8 cellular contexts compared by ENCODE assay signal in the genomic region with DNA sequence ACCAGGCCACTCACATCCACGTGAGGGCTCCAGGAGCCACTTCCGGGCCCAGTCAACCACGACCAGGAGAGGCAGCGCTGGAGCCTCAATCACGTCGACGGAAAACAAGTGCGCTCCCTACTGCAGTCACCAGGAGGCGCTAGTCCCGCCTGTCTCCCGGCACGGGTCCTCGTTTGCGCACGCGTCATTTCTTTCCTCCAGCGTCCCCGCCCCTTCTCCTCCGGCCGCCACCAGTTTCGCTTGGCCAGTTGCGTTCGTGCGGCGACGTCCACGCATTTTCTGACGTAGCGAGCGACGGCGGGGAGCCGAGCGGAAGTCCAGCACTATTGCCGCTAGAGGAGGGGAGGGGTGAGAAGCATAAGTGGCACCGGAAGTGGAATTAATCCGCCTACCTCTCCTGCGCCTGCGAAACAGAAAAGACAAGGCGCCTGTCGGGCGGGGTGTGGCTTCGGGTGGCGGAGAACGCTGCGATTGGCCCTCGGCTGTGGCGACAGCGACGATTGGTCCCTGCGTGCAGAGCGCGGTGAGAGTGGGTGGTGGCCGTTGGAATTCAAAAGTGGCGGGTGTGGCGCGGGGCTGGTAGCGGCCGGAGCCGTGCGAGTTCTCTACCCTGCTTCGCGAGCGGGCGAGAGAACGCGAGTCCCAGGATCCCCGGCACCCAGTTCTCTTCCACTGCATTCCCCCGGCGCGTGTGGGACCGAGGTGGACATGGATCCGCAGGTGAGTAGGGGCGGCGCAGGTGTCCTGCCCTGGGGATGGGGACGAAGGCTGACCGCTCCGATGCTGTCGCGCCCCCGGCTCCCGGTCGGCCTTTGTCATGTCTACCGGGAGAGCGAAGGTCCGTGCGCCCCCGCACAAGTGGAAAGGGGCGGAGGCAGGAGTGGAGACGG. TPM values are rescaled to one million over a fixed set of nuclear protein-coding genes. Genes with fewer than 3 reads are reported as not detected.
DNase-seq lines count a peak whose midpoint lies in the region; ATAC-seq, FAIRE-seq and TF ChIP-seq lines count a peak whose summit lies in the region.

A gene with protein sequence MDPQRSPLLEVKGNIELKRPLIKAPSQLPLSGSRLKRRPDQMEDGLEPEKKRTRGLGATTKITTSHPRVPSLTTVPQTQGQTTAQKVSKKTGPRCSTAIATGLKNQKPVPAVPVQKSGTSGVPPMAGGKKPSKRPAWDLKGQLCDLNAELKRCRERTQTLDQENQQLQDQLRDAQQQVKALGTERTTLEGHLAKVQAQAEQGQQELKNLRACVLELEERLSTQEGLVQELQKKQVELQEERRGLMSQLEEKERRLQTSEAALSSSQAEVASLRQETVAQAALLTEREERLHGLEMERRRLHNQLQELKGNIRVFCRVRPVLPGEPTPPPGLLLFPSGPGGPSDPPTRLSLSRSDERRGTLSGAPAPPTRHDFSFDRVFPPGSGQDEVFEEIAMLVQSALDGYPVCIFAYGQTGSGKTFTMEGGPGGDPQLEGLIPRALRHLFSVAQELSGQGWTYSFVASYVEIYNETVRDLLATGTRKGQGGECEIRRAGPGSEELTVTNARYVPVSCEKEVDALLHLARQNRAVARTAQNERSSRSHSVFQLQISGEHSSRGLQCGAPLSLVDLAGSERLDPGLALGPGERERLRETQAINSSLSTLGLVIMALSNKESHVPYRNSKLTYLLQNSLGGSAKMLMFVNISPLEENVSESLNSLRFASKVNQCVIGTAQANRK (plus strand): TSS at position 546 of the 890 bp plus-strand sequence. CDS start 163 bp downstream, at position 709.

- no peaks in the 10 kb centered on the region for H3K9me3 ChIP-seq in BLaER1

- DNase-seq in GM19239 (ENCODE audit: insufficient read length, low spot score) (peak; percentile 90), NCI-H526 (lab: John Stamatoyannopoulos, UW) (peak; percentile 99), coronary artery (ENCODE audit: low spot score) (peak; percentile 100), left colon (peak; percentile 99)
- DNase-seq in activated CD4-positive, alpha-beta T cell treated with anti-CD3 and anti-CD28 coated beads, Interleukin-2, amount 10 ng/mL, durations not matched to agents 24 days and 14 days = peak; percentile 100
- peak; percentile 99 for DNase-seq in stimulated activated CD4-positive, alpha-beta T cell treated with anti-CD3 and anti-CD28 coated beads, Interleukin-2, amount 100 ng/mL, for 24 hours

- intact Hi-C loops in activated CD4-positive, alpha-beta T cell treated with anti-CD3 and anti-CD28 coated beads, Interleukin-2, amount 10 ng/mL, durations not matched to agents 24 days and 14 days (cut with micrococcal nuclease) = loop anchor here (1.0 kb wide), 6 partner anchors 19 to 230 kb away; partner anchors contain the start of genes ITPR3, TAPBP and ZBTB9
- intact Hi-C loops in left colon (cut with DNase I, micrococcal nuclease) = no loop called here

- H3K27me3 Mint-ChIP-seq in activated CD4-positive, alpha-beta T cell treated with anti-CD3 and anti-CD28 coated beads, Interleukin-2, amount 10 ng/mL, durations not matched to agents 24 days and 14 days = peaks cover 2% of the 10 kb centered on the region

- H3K9ac ChIP-seq in BLaER1 = peak within 1 kb of the TSS; percentile 85

- H3K9me3 Mint-ChIP-seq in activated CD4-positive, alpha-beta T cell treated with anti-CD3 and anti-CD28 coated beads, Interleukin-2, amount 10 ng/mL, durations not matched to agents 24 days and 14 days = no peaks in the 10 kb centered on the region

- peaks cover 46% of the 10 kb centered on the region for H3K4me1 ChIP-seq in BLaER1

- peak within 1 kb of the TSS; percentile 97 for H3K27ac Mint-ChIP-seq in activated CD4-positive, alpha-beta T cell treated with anti-CD3 and anti-CD28 coated beads, Interleukin-2, amount 10 ng/mL, durations not matched to agents 24 days and 14 days

- H3K36me3 Mint-ChIP-seq in activated CD4-positive, alpha-beta T cell treated with anti-CD3 and anti-CD28 coated beads, Interleukin-2, amount 10 ng/mL, durations not matched to agents 24 days and 14 days (ENCODE audit: low read depth) = peaks cover 22% of the 10 kb centered on the region

- ATAC-seq in HG03460 (IDR thresholded peaks at IDR 0.05; ENCODE audit: unreplicated experiment) (peak; percentile 90), left colon (peak; percentile 93)

- H3K27ac ChIP-seq in BLaER1 (peak within 1 kb of the TSS; percentile 88), coronary artery (peak within 1 kb of the TSS; percentile 89 to 91)

- no peaks in the 10 kb centered on the region for H3K27me3 ChIP-seq in BLaER1

- peaks cover 42% of the 10 kb centered on the region for H3K4me1 Mint-ChIP-seq in activated CD4-positive, alpha-beta T cell treated with anti-CD3 and anti-CD28 coated beads, Interleukin-2, amount 10 ng/mL, durations not matched to agents 24 days and 14 days

- H3K4me3 ChIP-seq in BLaER1 (peak within 1 kb of the TSS; percentile 88), coronary artery (peak within 1 kb of the TSS; percentile 77)

- FAIRE-seq in GM19239 (lab: Jason Lieb, UNC) = peak; percentile 98

- H3K4me2 ChIP-seq in BLaER1 = peak within 1 kb of the TSS; percentile 75

- H3K36me3 ChIP-seq in BLaER1 = peaks cover 26% of the 10 kb centered on the region; the same call in 1 of the 2 replicates

- H4K20me1 ChIP-seq in BLaER1 = peaks cover 34% of the 10 kb centered on the region

- H3K4me3 Mint-ChIP-seq in activated CD4-positive, alpha-beta T cell treated with anti-CD3 and anti-CD28 coated beads, Interleukin-2, amount 10 ng/mL, durations not matched to agents 24 days and 14 days = peak within 1 kb of the TSS; percentile 89

- peak; percentile 95 for TF ChIP-seq CTCF in coronary artery (IDR thresholded peaks at IDR 0.05)

RNA-seq across cellular contexts. Expression of the gene that starts here (rescaled TPM):
- 64.9 and 66.5 TPM in 2 replicates for total RNA-seq in activated CD4-positive, alpha-beta T cell treated with anti-CD3 and anti-CD28 coated beads, Interleukin-2, amount 10 ng/mL, durations not matched to agents 24 days and 14 days
- 10 to 100 TPM in 1 of 2 donors, 1 to 10 TPM in 1; 4.1 to 14.7 TPM for total RNA-seq in left colon

Comparison
In these comparisons a context has a peak if more than half of its experiments do, and no peak if none do; other contexts are left out.
1. Peak in every context shown above with its lines: DNase-seq, ATAC-seq, H3K4me3 ChIP-seq and H3K27ac ChIP-seq.